Comparison of ENCODE assay signal across 13 cellular contexts in the genomic region with DNA sequence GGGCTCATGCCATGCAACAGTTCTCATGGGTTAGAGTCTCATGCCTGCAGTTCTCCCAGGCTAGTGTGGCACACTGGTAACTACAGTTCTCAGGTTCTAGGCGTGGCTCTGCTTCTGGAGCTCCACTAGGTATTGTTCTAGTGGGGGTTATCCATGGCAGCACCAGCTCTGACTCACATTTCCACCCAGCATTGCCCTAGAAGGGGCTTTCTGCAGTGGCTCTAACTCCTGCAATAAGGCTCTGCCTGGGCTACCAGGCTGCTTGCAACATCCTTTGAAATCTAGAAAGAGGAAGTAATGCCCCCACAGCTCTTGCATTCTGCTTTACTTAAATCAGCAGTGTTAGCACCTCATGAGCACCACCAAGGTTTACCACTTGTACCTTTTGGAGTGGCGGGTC.
DNase-seq lines count a peak whose midpoint lies in the region; ATAC-seq and TF ChIP-seq lines count a peak whose summit lies in the region.
"Had no signal": no experiment of that assay in that cellular context is flagged by ENCODE, and none has a peak within 500 bp of the region (broad histone marks: within the 10 kb centered on the region; RNA-seq: fewer than 3 reads in every experiment).

No MANE protein-coding gene starts in this region.

- TF ChIP-seq CTCF in activated B cell treated with CpG ODN at 0.5 μM for 24 hours (IDR thresholded peaks at IDR 0.05): no peak
- TF ChIP-seq CTCF in GM10266 (IDR thresholded peaks at IDR 0.05; ENCODE audit: control insufficient read depth, insufficient read depth, low read depth, missing control alignments): no peak

- ATAC-seq in stimulated activated naive CD8-positive, alpha-beta T cell treated with anti-CD3 and anti-CD28 coated beads, Interleukin-15, amount 100 ng/mL, for 72 hours: peak; percentile 96
- no peak for ATAC-seq in stimulated activated naive CD8-positive, alpha-beta T cell treated with anti-CD3 and anti-CD28 coated beads, Interleukin-15, Interleukin-2, amounts not matched to agents 100 U/mL and 50 U/mL, for 24 hours
- ATAC-seq in activated B cell treated with CpG ODN at 0.5 μM for 24 hours (ENCODE audit: low read depth) (peak; percentile 78), GM18498 (IDR thresholded peaks at IDR 0.05; ENCODE audit: unreplicated experiment) (no peak), left ventricle myocardium superior (no peak)
- ATAC-seq: activated CD4-positive, CD25-positive, alpha-beta regulatory T cell treated with anti-CD3 and anti-CD28 coated beads, Interleukin-2, amount 50 U/mL, for 24 hours had no signal

- no peak overlapping the region for H3K27ac Mint-ChIP-seq in stimulated activated naive CD8-positive, alpha-beta T cell treated with anti-CD3 and anti-CD28 coated beads, Interleukin-15, amount 100 ng/mL, for 72 hours
- H3K27ac Mint-ChIP-seq in activated B cell treated with CpG ODN at 0.5 μM for 24 hours: no peak overlapping the region
- H3K27ac Mint-ChIP-seq: activated T-cell treated with anti-CD3 and anti-CD28 coated beads, Interleukin-2, amount 50 U/mL, for 72 hours had no signal

- CTCF ChIA-PET in activated B cell treated with CpG ODN at 0.5 μM for 24 hours (lab: Charles Lee): no interaction called here

- DNase-seq in stimulated activated naive CD8-positive, alpha-beta T cell treated with anti-CD3 and anti-CD28 coated beads, Interleukin-15, amount 100 ng/mL, for 72 hours: peak in 1 of 2 donors; percentile 48
- DNase-seq in stimulated activated naive CD8-positive, alpha-beta T cell treated with anti-CD3 and anti-CD28 coated beads, Interleukin-15, Interleukin-2, amounts not matched to agents 100 U/mL and 50 U/mL, for 24 hours: no peak
- DNase-seq in Kasumi-1 (lab: John Stamatoyannopoulos, UW) (peak; percentile 98), activated B cell treated with CpG ODN at 0.5 μM for 24 hours (no peak), GM10266 (ENCODE audit: extremely low spot score) (no peak), left ventricle myocardium superior (no peak)
- DNase-seq in stimulated activated naive CD4-positive, alpha-beta T cell treated with Interleukin-2 at 50 U/mL for 16 hours (lab: John Stamatoyannopoulos, UW): no peak
- DNase-seq: activated T-cell treated with anti-CD3 and anti-CD28 coated beads, Interleukin-2, amount 50 U/mL, for 72 hours; dermis blood vessel endothelial cell; mesenchymal stem cell; NCI-H82 had no signal

- peaks cover 0 to 6% of the 10 kb centered on the region in 2 donors for H3K9me3 Mint-ChIP-seq in stimulated activated naive CD8-positive, alpha-beta T cell treated with anti-CD3 and anti-CD28 coated beads, Interleukin-15, amount 100 ng/mL, for 72 hours
- H3K9me3 Mint-ChIP-seq in activated B cell treated with CpG ODN at 0.5 μM for 24 hours: peaks cover 7% of the 10 kb centered on the region

- H3K36me3 Mint-ChIP-seq in activated B cell treated with CpG ODN at 0.5 μM for 24 hours (ENCODE audit: low read depth): peaks cover 3% of the 10 kb centered on the region

- no peaks in the 10 kb centered on the region for H3K4me1 Mint-ChIP-seq in stimulated activated naive CD8-positive, alpha-beta T cell treated with anti-CD3 and anti-CD28 coated beads, Interleukin-15, amount 100 ng/mL, for 72 hours
- no peaks in the 10 kb centered on the region for H3K4me1 Mint-ChIP-seq in activated B cell treated with CpG ODN at 0.5 μM for 24 hours

- no peaks in the 10 kb centered on the region for H3K27me3 Mint-ChIP-seq in stimulated activated naive CD8-positive, alpha-beta T cell treated with anti-CD3 and anti-CD28 coated beads, Interleukin-15, amount 100 ng/mL, for 72 hours
- H3K27me3 Mint-ChIP-seq in activated B cell treated with CpG ODN at 0.5 μM for 24 hours: no peaks in the 10 kb centered on the region

- intact Hi-C loops in activated B cell treated with CpG ODN at 0.5 μM for 24 hours (cut with micrococcal nuclease) (no loop called here), left ventricle myocardium superior (cut with micrococcal nuclease) (no loop called here)

- POLR2A ChIA-PET in activated B cell treated with CpG ODN at 0.5 μM for 24 hours (lab: Charles Lee): no interaction called here

- no peak overlapping the region for H3K4me3 Mint-ChIP-seq in stimulated activated naive CD8-positive, alpha-beta T cell treated with anti-CD3 and anti-CD28 coated beads, Interleukin-15, amount 100 ng/mL, for 72 hours
- H3K4me3 Mint-ChIP-seq in activated B cell treated with CpG ODN at 0.5 μM for 24 hours: no peak overlapping the region
- H3K4me3 Mint-ChIP-seq: activated T-cell treated with anti-CD3 and anti-CD28 coated beads, Interleukin-2, amount 50 U/mL, for 72 hours had no signal

Comparison
In these comparisons a context has a peak if more than half of its experiments do, and no peak if none do; other contexts are left out.
1. ATAC-seq: peak in stimulated activated naive CD8-positive, alpha-beta T cell treated with anti-CD3 and anti-CD28 coated beads, Interleukin-15, amount 100 ng/mL, for 72 hours (single experiment) and activated B cell treated with CpG ODN at 0.5 μM for 24 hours (single experiment); none in stimulated activated naive CD8-positive, alpha-beta T cell treated with anti-CD3 and anti-CD28 coated beads, Interleukin-15, Interleukin-2, amounts not matched to agents 100 U/mL and 50 U/mL, for 24 hours (single experiment), GM18498 (single experiment) and left ventricle myocardium superior (single experiment).
2. DNase-seq: peak in Kasumi-1 (2 of 2); none in stimulated activated naive CD8-positive, alpha-beta T cell treated with anti-CD3 and anti-CD28 coated beads, Interleukin-15, Interleukin-2, amounts not matched to agents 100 U/mL and 50 U/mL, for 24 hours (single experiment), activated B cell treated with CpG ODN at 0.5 μM for 24 hours (single experiment), GM10266 (single experiment), left ventricle myocardium superior (single experiment) and stimulated activated naive CD4-positive, alpha-beta T cell treated with Interleukin-2 at 50 U/mL for 16 hours (single experiment).